In the genomic region with DNA sequence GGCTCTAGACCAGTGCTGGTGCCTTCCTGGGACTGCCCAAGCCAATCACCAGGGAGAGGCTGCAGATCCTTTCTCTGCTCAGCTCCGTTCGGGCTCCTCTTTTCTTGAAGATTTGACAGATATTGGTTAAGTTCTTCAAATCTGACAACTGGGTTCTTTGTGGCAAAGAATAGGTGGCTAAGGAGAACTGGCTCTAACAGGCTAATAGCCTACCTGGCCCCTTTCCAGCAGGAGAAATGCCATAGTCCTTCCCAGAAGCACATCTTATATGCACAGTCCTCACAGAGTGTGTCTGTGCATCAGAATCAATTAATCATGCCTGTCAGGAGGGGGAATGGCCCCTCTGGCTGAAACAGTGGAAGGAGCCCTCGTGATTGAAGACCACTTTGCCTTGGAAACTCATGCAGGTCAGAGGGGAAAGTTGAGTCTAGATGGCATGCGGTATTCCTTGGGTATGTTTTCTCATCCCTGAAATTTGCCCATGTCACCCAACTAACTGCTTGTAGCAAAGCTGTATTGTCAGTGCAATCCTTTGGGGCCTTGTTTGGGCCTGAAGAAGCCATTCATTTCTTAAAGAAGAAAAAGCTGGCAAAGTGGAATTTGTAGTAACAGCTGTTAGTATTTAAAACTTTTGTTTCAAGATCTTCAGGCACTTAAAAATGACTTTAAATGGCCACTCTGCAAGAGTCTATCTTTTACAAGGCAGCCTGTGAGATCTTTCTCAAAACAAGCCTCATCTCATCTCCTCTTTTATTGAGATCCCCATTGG, we compare ENCODE assay signal across 23 cellular contexts.
A peak's percentile ranks its signal among the peaks of the same experiment; 100 is the strongest.
DNase-seq lines count a peak whose midpoint lies in the region; ATAC-seq, FAIRE-seq and TF ChIP-seq lines count a peak whose summit lies in the region.
"Had no signal": no experiment of that assay in that cellular context is flagged by ENCODE, and none has a peak within 500 bp of the region (broad histone marks: within the 10 kb centered on the region; RNA-seq: fewer than 3 reads in every experiment).

No MANE protein-coding gene starts in this region.

- H3K9me3 Mint-ChIP-seq in endodermal cell (no peaks in the 10 kb centered on the region), nephron (no peaks in the 10 kb centered on the region)
- H3K9me3 Mint-ChIP-seq in activated CD4-positive, alpha-beta memory T cell treated with anti-CD3 and anti-CD28 coated beads, Interleukin-2, amount 10 ng/mL, durations not matched to agents 7 days and 5 days, result no peaks in the 10 kb centered on the region
- H3K9me3 Mint-ChIP-seq: CD4-positive, alpha-beta memory T cell; naive thymus-derived CD8-positive, alpha-beta T cell had no signal

- no peaks in the 10 kb centered on the region for H3K27me3 ChIP-seq in endodermal cell (ENCODE audit: control insufficient read depth, insufficient read depth, low read length, poor library complexity, severe bottlenecking)
- H3K27me3 ChIP-seq in transverse colon, result no peaks in the 10 kb centered on the region
- H3K27me3 ChIP-seq: SJSA1 had no signal

- FAIRE-seq in GM12891 (lab: Jason Lieb, UNC), result no peak
- FAIRE-seq: RCC 7860 had no signal

- H3K36me3 Mint-ChIP-seq in endodermal cell (ENCODE audit: low read depth), result no peaks in the 10 kb centered on the region
- no peaks in the 10 kb centered on the region for H3K36me3 Mint-ChIP-seq in nephron (ENCODE audit: low read depth)
- H3K36me3 Mint-ChIP-seq in activated CD4-positive, alpha-beta memory T cell treated with anti-CD3 and anti-CD28 coated beads, Interleukin-2, amount 10 ng/mL, durations not matched to agents 7 days and 5 days (ENCODE audit: low read depth), result no peaks in the 10 kb centered on the region

- WGBS in endodermal cell (ENCODE audit: insufficient coverage in 1 of 2, insufficient read length in 1 of 2), 2 experiments, result 91 to 95% methylated on average over 4 of the region's 4 CpGs
- WGBS in transverse colon (ENCODE audit: low coverage in 1 of 2), 2 donors, result 87% methylated on average over 4 of the region's 4 CpGs; no CpG with 5 or more reads in 1 of the 2 donors

- H3K36me3 ChIP-seq in endodermal cell (ENCODE audit: control insufficient read depth, insufficient read depth, low read length), result no peaks in the 10 kb centered on the region
- H3K36me3 ChIP-seq in transverse colon, result no peaks in the 10 kb centered on the region
- H3K36me3 ChIP-seq: SJSA1, WERI-Rb-1 had no signal

- in situ Hi-C loops in transverse colon (cut with MboI; ENCODE audit: low pct_ligation_motif_present in 1 of 4, low pct_unique_long_range_greater_than_20kb in 1 of 4, low sequenced_read_pairs in 3 of 4), result loop anchor here in 2 of 4 donors (25.0 kb wide), 1 partner anchor 604 kb away; no protein-coding TSS in a partner anchor

- POLR2A ChIA-PET in activated CD4-positive, alpha-beta memory T cell treated with anti-CD3 and anti-CD28 coated beads, Interleukin-2, amount 10 ng/mL, durations not matched to agents 7 days and 5 days (lab: Charles Lee), result no interaction called here

- no peak overlapping the region for H3K9ac ChIP-seq in endodermal cell (ENCODE audit: extremely low read depth, low read length, poor library complexity, severe bottlenecking)

- no peaks in the 10 kb centered on the region for H3K4me1 Mint-ChIP-seq in endodermal cell
- H3K4me1 Mint-ChIP-seq in nephron, result peaks cover 85% of the 10 kb centered on the region
- no peaks in the 10 kb centered on the region for H3K4me1 Mint-ChIP-seq in activated CD4-positive, alpha-beta memory T cell treated with anti-CD3 and anti-CD28 coated beads, Interleukin-2, amount 10 ng/mL, durations not matched to agents 7 days and 5 days

- TF ChIP-seq EP300 in transverse colon (IDR thresholded peaks at IDR 0.05; ENCODE audit: low read depth), result no peak

- H3K27ac Mint-ChIP-seq in endodermal cell, result no peak overlapping the region
- peak overlapping the region; percentile 97 to 100 (median 98) for H3K27ac Mint-ChIP-seq in nephron
- H3K27ac Mint-ChIP-seq in activated CD4-positive, alpha-beta memory T cell treated with anti-CD3 and anti-CD28 coated beads, Interleukin-2, amount 10 ng/mL, durations not matched to agents 7 days and 5 days, result no peak overlapping the region
- H3K27ac Mint-ChIP-seq: memory B cell had no signal

- no peaks in the 10 kb centered on the region for H3K4me1 ChIP-seq in endodermal cell (ENCODE audit: control insufficient read depth, insufficient read depth, low read length)
- H3K4me1 ChIP-seq in transverse colon, result peaks cover 0 to 25% (median 4%) of the 10 kb centered on the region in 4 donors

- no peak for ATAC-seq in GM18867 (IDR thresholded peaks at IDR 0.05; ENCODE audit: unreplicated experiment)
- ATAC-seq: HCT116; naive thymus-derived CD8-positive, alpha-beta T cell had no signal

- H3K27ac ChIP-seq in endodermal cell (ENCODE audit: low read depth, low read length) (peak overlapping the region; percentile 41), transverse colon (peak overlapping the region; percentile 21 to 44 (median 39))
- H3K27ac ChIP-seq: SJSA1, WERI-Rb-1 had no signal

- intact Hi-C loops in transverse colon (cut with DNase I; ENCODE audit: low total_unique reads), result loop anchor here (10.0 kb wide), 2 partner anchors 113 to 297 kb away; no protein-coding TSS in a partner anchor

- H3K4me3 ChIP-seq in endodermal cell (ENCODE audit: low read length) (no peak overlapping the region), transverse colon (no peak overlapping the region)
- H3K4me3 ChIP-seq: SJSA1 had no signal

- TF ChIP-seq POLR2A in transverse colon (IDR thresholded peaks at IDR 0.05) (no peak), GM12891 (IDR thresholded peaks at IDR 0.05; ENCODE audit: low read depth, low read length) (no peak)

- H3K9me3 ChIP-seq in endodermal cell (ENCODE audit: control insufficient read depth, low read length) (no peaks in the 10 kb centered on the region), transverse colon (no peaks in the 10 kb centered on the region)
- H3K9me3 ChIP-seq: SJSA1 had no signal

- no peak overlapping the region for H3K4me3 Mint-ChIP-seq in endodermal cell
- H3K4me3 Mint-ChIP-seq in nephron, result no peak overlapping the region
- no peak overlapping the region for H3K4me3 Mint-ChIP-seq in activated CD4-positive, alpha-beta memory T cell treated with anti-CD3 and anti-CD28 coated beads, Interleukin-2, amount 10 ng/mL, durations not matched to agents 7 days and 5 days
- H3K4me3 Mint-ChIP-seq: CD4-positive, alpha-beta memory T cell; memory B cell; naive thymus-derived CD8-positive, alpha-beta T cell had no signal

- H3K27me3 Mint-ChIP-seq in endodermal cell (ENCODE audit: insufficient read depth) (peaks cover 8% of the 10 kb centered on the region), nephron (ENCODE audit: low read depth) (no peaks in the 10 kb centered on the region)
- no peaks in the 10 kb centered on the region for H3K27me3 Mint-ChIP-seq in activated CD4-positive, alpha-beta memory T cell treated with anti-CD3 and anti-CD28 coated beads, Interleukin-2, amount 10 ng/mL, durations not matched to agents 7 days and 5 days
- H3K27me3 Mint-ChIP-seq: CD4-positive, alpha-beta memory T cell; memory B cell; naive thymus-derived CD8-positive, alpha-beta T cell had no signal

- TF ChIP-seq CTCF in endodermal cell (conservative IDR thresholded peaks at IDR 0.05) (no peak), nephron (IDR thresholded peaks at IDR 0.05; ENCODE audit: unreplicated experiment in 3 of 3) (no peak), transverse colon (IDR thresholded peaks at IDR 0.05) (no peak)

- CTCF ChIA-PET in activated CD4-positive, alpha-beta memory T cell treated with anti-CD3 and anti-CD28 coated beads, Interleukin-2, amount 10 ng/mL, durations not matched to agents 7 days and 5 days (lab: Charles Lee), result no interaction called here

- peak; percentile 10 for DNase-seq in NCI-H69 (lab: John Stamatoyannopoulos, UW)
- DNase-seq in endodermal cell, result no peak
- DNase-seq in transverse colon, result no peak
- no peak for DNase-seq in activated CD4-positive, alpha-beta memory T cell treated with anti-CD3 and anti-CD28 coated beads, Interleukin-2, amount 10 ng/mL, durations not matched to agents 7 days and 5 days
- no peak for DNase-seq in GM12891 (ENCODE audit: insufficient read length, low spot score)
- DNase-seq: activated CD4-positive, alpha-beta T cell treated with anti-CD3 and anti-CD28 coated beads, Interleukin-2, amount 50 U/mL, for 4 hours; activated effector memory CD4-positive, alpha-beta T cell treated with Interleukin-2 at 50 U/mL for 16 hours; CD4-positive, alpha-beta memory T cell; GF-D8; glutamatergic neuron; Karpas-422; kidney glomerular epithelial cell; naive thymus-derived CD8-positive, alpha-beta T cell; NCI-H2029 treated with DMSO at 0.1 percent for 48 hours; NCI-H510A treated with DMSO at 0.1 percent for 48 hours; substantia nigra; WERI-Rb-1 had no signal

TF ChIP-seq in GM12891, 5 proteins besides CTCF, POLR2A, EP300 and RAD21:
- TF ChIP-seq SPI1 (IDR thresholded peaks at IDR 0.05; ENCODE audit: low read depth, low read length) (no peak), POLR2AphosphoS5 (IDR thresholded peaks at IDR 0.05; ENCODE audit: low read depth, low read length) (no peak), POU2F2 (IDR thresholded peaks at IDR 0.05; ENCODE audit: low read depth, low read length) (no peak), PAX5 (IDR thresholded peaks at IDR 0.05; ENCODE audit: insufficient read depth, low read length, severe bottlenecking) (no peak), TAF1 (IDR thresholded peaks at IDR 0.05; ENCODE audit: low read depth, low read length) (no peak)

Comparison
In these comparisons a context has a peak if more than half of its experiments do, and no peak if none do; other contexts are left out.
1. H3K27ac Mint-ChIP-seq: peak in nephron (3 of 3); none in endodermal cell (single experiment) and activated CD4-positive, alpha-beta memory T cell treated with anti-CD3 and anti-CD28 coated beads, Interleukin-2, amount 10 ng/mL, durations not matched to agents 7 days and 5 days (single experiment).